Comparison of ENCODE assay signal across 1 cellular context in genomic region chr11:66003291-66003690, GRCh38.
TF ChIP-seq lines count a peak whose summit lies in the region.

No MANE protein-coding gene starts in this region.

TF ChIP-seq in IMR-90, 13 proteins besides CTCF, POLR2A, EP300 and RAD21:
- no peak for TF ChIP-seq MAZ (IDR thresholded peaks at IDR 0.05; ENCODE audit: borderline replicate concordance, low read depth, low read length)
- no peak for TF ChIP-seq RCOR1 (IDR thresholded peaks at IDR 0.05; ENCODE audit: insufficient replicate concordance, low read length)
- no peak for TF ChIP-seq MXI1 (IDR thresholded peaks at IDR 0.05; ENCODE audit: borderline replicate concordance, low read depth, low read length)
- TF ChIP-seq USF2 (IDR thresholded peaks at IDR 0.05; ENCODE audit: low read depth, low read length), result no peak
- TF ChIP-seq RFX5 (IDR thresholded peaks at IDR 0.05; ENCODE audit: low read depth, low read length), result no peak
- TF ChIP-seq FOS (IDR thresholded peaks at IDR 0.05; ENCODE audit: low read depth, low read length), result no peak
- no peak for TF ChIP-seq BHLHE40 (IDR thresholded peaks at IDR 0.05; ENCODE audit: low read depth, low read length)
- TF ChIP-seq NFE2L2 (IDR thresholded peaks at IDR 0.05; ENCODE audit: low read depth, low read length), result no peak
- TF ChIP-seq ELK1 (IDR thresholded peaks at IDR 0.05; ENCODE audit: borderline replicate concordance, low read depth, low read length), result no peak
- TF ChIP-seq CEBPB (IDR thresholded peaks at IDR 0.05; ENCODE audit: low read depth, low read length), result no peak
- no peak for TF ChIP-seq SMC3 (IDR thresholded peaks at IDR 0.05; ENCODE audit: low read depth, low read length)
- no peak for TF ChIP-seq MAFK (IDR thresholded peaks at IDR 0.05; ENCODE audit: low read depth, low read length)
